Comparison of ENCODE assay signal across 21 cellular contexts in the genomic region with DNA sequence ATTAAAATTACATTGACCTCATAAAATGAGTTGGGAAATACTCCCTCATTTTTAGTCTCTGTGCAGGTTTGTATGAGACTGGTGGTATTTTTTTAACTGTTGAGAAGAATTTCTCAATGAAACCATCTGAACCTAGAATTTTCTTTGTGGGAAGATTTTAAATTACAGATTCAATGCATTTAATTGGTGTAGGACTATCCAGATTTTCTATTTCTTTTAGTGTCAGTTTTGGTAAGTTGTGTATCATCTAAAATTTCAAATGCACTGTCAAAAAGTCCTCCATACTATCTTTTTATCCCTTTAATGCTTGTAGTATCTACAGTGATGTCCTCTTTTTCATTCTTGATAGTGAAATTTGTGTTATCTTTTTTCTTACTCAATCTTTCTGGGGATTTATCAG. TPM values are rescaled to one million over a fixed set of nuclear protein-coding genes. Genes with fewer than 3 reads are reported as not detected.
"Had no signal": no experiment of that assay in that cellular context is flagged by ENCODE, and none has a peak within 500 bp of the region (broad histone marks: within the 10 kb centered on the region; RNA-seq: fewer than 3 reads in every experiment).

No MANE protein-coding gene starts in this region.

- H3K27me3 ChIP-seq: foreskin keratinocyte had no signal

- H3K9me3 ChIP-seq: mucosa of descending colon had no signal

- DNase-seq: cortex of kidney; effector CD8-positive, alpha-beta T cell; effector memory CD8-positive, alpha-beta T cell; foreskin keratinocyte; gastrocnemius medialis; glutamatergic neuron; head of caudate nucleus; heart right ventricle; hippocampal formation; left cardiac atrium; left ventricle myocardium superior; lower lobe of right lung; mesenchymal stem cell; mucosa of descending colon; naive B cell; naive thymus-derived CD8-positive, alpha-beta T cell had no signal

- H3K36me3 ChIP-seq: esophagus muscularis mucosa, gastrocnemius medialis, heart right ventricle, left lung, lower lobe of right lung had no signal

- H3K27ac Mint-ChIP-seq: dendritic cell treated with granulocyte-macrophage colony-stimulating factor and Interleukin-4, amounts not matched to agents 40 ng/mL and 50 ng/mL, for 4 days; effector memory CD8-positive, alpha-beta T cell; endodermal cell; mesothelial cell of epicardium; naive B cell; naive thymus-derived CD8-positive, alpha-beta T cell had no signal

- H3K4me3 Mint-ChIP-seq: dendritic cell treated with granulocyte-macrophage colony-stimulating factor and Interleukin-4, amounts not matched to agents 40 ng/mL and 50 ng/mL, for 4 days; effector memory CD8-positive, alpha-beta T cell; endodermal cell; mesothelial cell of epicardium had no signal

- ATAC-seq: effector memory CD8-positive, alpha-beta T cell; foreskin keratinocyte; gastrocnemius medialis; heart right ventricle; left cardiac atrium; left lung; left ventricle myocardium superior; lower lobe of right lung; mucosa of descending colon; naive thymus-derived CD8-positive, alpha-beta T cell had no signal

- H3K4me3 ChIP-seq: esophagus muscularis mucosa, gastrocnemius medialis, heart right ventricle, lower lobe of right lung, mucosa of descending colon had no signal

- H3K27ac ChIP-seq: esophagus muscularis mucosa, foreskin keratinocyte, gastrocnemius medialis, heart right ventricle, left lung, lower lobe of right lung had no signal

RNA-seq across cellular contexts. Expression of a gene that starts 1.8 kb away (rescaled TPM):
- total RNA-seq: naive thymus-derived CD8-positive, alpha-beta T cell had no signal
